Comparison of ENCODE assay signal across 9 cellular contexts in the genomic region with DNA sequence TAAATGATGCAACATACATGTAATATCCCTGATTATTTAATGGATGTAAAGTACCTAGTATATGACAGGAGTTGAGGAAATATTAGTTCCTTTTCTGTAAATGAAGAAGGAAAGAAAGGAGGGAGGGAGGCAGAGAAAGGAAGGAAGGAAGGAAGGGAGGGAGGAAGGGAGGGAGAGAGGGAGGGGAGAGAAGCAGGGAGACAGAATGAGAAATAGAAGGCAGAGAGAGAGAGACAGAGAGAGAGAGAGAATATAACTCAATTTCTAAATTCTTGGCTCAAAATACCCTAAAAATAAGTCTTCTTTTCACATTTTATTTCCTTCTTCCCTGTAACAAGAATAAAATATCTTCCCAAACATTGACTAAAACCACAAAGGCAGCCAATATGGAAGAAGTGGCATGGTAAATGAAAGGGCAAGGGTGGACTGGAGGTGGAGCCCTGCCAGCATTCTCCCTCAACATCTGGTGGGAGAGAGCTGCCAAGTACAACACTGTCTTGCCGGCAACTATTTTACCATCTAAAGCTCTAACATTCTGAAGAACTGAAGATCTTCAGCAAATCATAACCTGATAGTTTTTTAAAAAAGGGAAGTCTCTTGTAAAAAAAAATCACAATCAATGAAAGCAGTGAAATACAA.
A peak's percentile ranks its signal among the peaks of the same experiment; 100 is the strongest.
DNase-seq lines count a peak whose midpoint lies in the region; ATAC-seq, FAIRE-seq and TF ChIP-seq lines count a peak whose summit lies in the region.
"Had no signal": no experiment of that assay in that cellular context is flagged by ENCODE, and none has a peak within 500 bp of the region (broad histone marks: within the 10 kb centered on the region; RNA-seq: fewer than 3 reads in every experiment).

No MANE protein-coding gene starts in this region.

- H3K4me1 Mint-ChIP-seq in brain: peaks cover 41% of the 10 kb centered on the region
- H3K4me1 Mint-ChIP-seq in activated CD4-positive, alpha-beta T cell treated with anti-CD3 and anti-CD28 coated beads, Interleukin-2, amount 10 ng/mL, durations not matched to agents 7 days and 5 days: peaks cover 14% of the 10 kb centered on the region

- peak in 1 of 2 experiments; percentile 32; a peak in 1 of 6 replicates for ATAC-seq in A549
- no peak for ATAC-seq in HG03045 (IDR thresholded peaks at IDR 0.05; ENCODE audit: unreplicated experiment)

- TF ChIP-seq CTCF in A549 (IDR thresholded peaks at IDR 0.05) (no peak), brain (conservative IDR thresholded peaks at IDR 0.05) (no peak), liver (IDR thresholded peaks at IDR 0.05; ENCODE audit: low read depth, low read length, missing input control) (no peak)

- CTCF ChIA-PET in A549 (lab: Yijun Ruan, JAX): no interaction called here
- CTCF ChIA-PET in activated CD4-positive, alpha-beta T cell treated with anti-CD3 and anti-CD28 coated beads, Interleukin-2, amount 10 ng/mL, durations not matched to agents 7 days and 5 days (lab: Charles Lee): no interaction called here

- WGBS in A549 (ENCODE audit: missing lambda C conversion rate): 56% methylated on average over 1 of the region's 1 CpG
- 25% methylated on average over 1 of the region's 1 CpG for WGBS in liver

- peak overlapping the region in 3 of 5 experiments; percentile 2 to 48 (median 15) for H3K4me3 Mint-ChIP-seq in brain
- no peak overlapping the region for H3K4me3 Mint-ChIP-seq in activated CD4-positive, alpha-beta T cell treated with anti-CD3 and anti-CD28 coated beads, Interleukin-2, amount 10 ng/mL, durations not matched to agents 7 days and 5 days

- TF ChIP-seq RAD21 in A549 (conservative IDR thresholded peaks at IDR 0.05 in 1 of 2, IDR thresholded peaks at IDR 0.05 in 1 of 2): no peak
- TF ChIP-seq RAD21 in liver (IDR thresholded peaks at IDR 0.05): no peak

- FAIRE-seq in A549 (lab: Jason Lieb, UNC): no peak

- H3K27ac ChIP-seq in A549 (no peak overlapping the region), liver (ENCODE audit: low read depth in 1 of 2, low read length in 2 of 2) (no peak overlapping the region)

- peaks cover 19% of the 10 kb centered on the region for H3K36me3 Mint-ChIP-seq in brain
- H3K36me3 Mint-ChIP-seq in activated CD4-positive, alpha-beta T cell treated with anti-CD3 and anti-CD28 coated beads, Interleukin-2, amount 10 ng/mL, durations not matched to agents 7 days and 5 days (ENCODE audit: low read depth): peaks cover 9% of the 10 kb centered on the region

- H3K4me3 ChIP-seq in A549: no peak overlapping the region
- H3K4me3 ChIP-seq in liver (ENCODE audit: low read depth in 1 of 3, low read length in 3 of 3): no peak overlapping the region

- H3K4me1 ChIP-seq in A549 (peaks cover 27% of the 10 kb centered on the region), liver (ENCODE audit: control insufficient read depth in 4 of 4, insufficient read depth in 4 of 4, low read length in 3 of 4) (no peaks in the 10 kb centered on the region)

- H3K9me3 ChIP-seq in A549 (no peaks in the 10 kb centered on the region), liver (ENCODE audit: control insufficient read depth in 4 of 4, low read length in 3 of 4) (no peaks in the 10 kb centered on the region)

- peak overlapping the region; percentile 1; the same call in 1 of the 3 replicates for H3K4me2 ChIP-seq in A549

- H3K36me3 ChIP-seq in liver (ENCODE audit: control insufficient read depth in 4 of 4, insufficient read depth in 3 of 4, low read depth in 1 of 4, low read length in 3 of 4): no peaks in the 10 kb centered on the region

- POLR2A ChIA-PET in A549 (lab: Yijun Ruan, JAX): no interaction called here
- POLR2A ChIA-PET in activated CD4-positive, alpha-beta T cell treated with anti-CD3 and anti-CD28 coated beads, Interleukin-2, amount 10 ng/mL, durations not matched to agents 7 days and 5 days (lab: Charles Lee): no interaction called here

- peaks cover 0 to 2% (median 0%) of the 10 kb centered on the region in 5 experiments for H3K9me3 Mint-ChIP-seq in brain
- no peaks in the 10 kb centered on the region for H3K9me3 Mint-ChIP-seq in activated CD4-positive, alpha-beta T cell treated with anti-CD3 and anti-CD28 coated beads, Interleukin-2, amount 10 ng/mL, durations not matched to agents 7 days and 5 days

- no peak overlapping the region for H3K9ac ChIP-seq in liver (ENCODE audit: low read depth in 1 of 2, low read length in 2 of 2)

- H3K27me3 ChIP-seq in liver (ENCODE audit: control insufficient read depth in 4 of 4, insufficient read depth in 4 of 4, low read length in 3 of 4): no peaks in the 10 kb centered on the region

- H3K27ac Mint-ChIP-seq in brain: peak overlapping the region in 4 of 5 experiments; percentile 4 to 68 (median 55)
- H3K27ac Mint-ChIP-seq in activated CD4-positive, alpha-beta T cell treated with anti-CD3 and anti-CD28 coated beads, Interleukin-2, amount 10 ng/mL, durations not matched to agents 7 days and 5 days: no peak overlapping the region

- no peak for DNase-seq in A549 (ENCODE audit: low read depth in 1 of 2, low spot score in 1 of 2)
- peak; percentile 39 for DNase-seq in KBM-7
- DNase-seq in COLO668 (lab: John Stamatoyannopoulos, UW; ENCODE audit: unreplicated experiment): no peak
- no peak for DNase-seq in C1 segment of cervical spinal cord (lab: John Stamatoyannopoulos, UW)
- no peak for DNase-seq in activated CD4-positive, alpha-beta T cell treated with anti-CD3 and anti-CD28 coated beads, Interleukin-2, amount 10 ng/mL, durations not matched to agents 7 days and 5 days
- DNase-seq: trophoblast cell had no signal

- TF ChIP-seq EP300 in A549 (IDR thresholded peaks at IDR 0.05): no peak

- in situ Hi-C loops in KBM-7 (cut with MboI; ENCODE audit: low pct_unique_long_range_greater_than_20kb, low sequenced_read_pairs): no loop called here

- H3K27me3 Mint-ChIP-seq in brain: no peaks in the 10 kb centered on the region
- H3K27me3 Mint-ChIP-seq in activated CD4-positive, alpha-beta T cell treated with anti-CD3 and anti-CD28 coated beads, Interleukin-2, amount 10 ng/mL, durations not matched to agents 7 days and 5 days: no peaks in the 10 kb centered on the region

- TF ChIP-seq POLR2A in A549 (IDR thresholded peaks at IDR 0.05; ENCODE audit: low read length): no peak

TF ChIP-seq in A549, 52 proteins besides CTCF, POLR2A, EP300 and RAD21:
- TF ChIP-seq FOSB (CRISPR knock-in tag; IDR thresholded peaks at IDR 0.05): no peak
- TF ChIP-seq HOXB5 (CRISPR knock-in tag; IDR thresholded peaks at IDR 0.05): no peak
- no peak for TF ChIP-seq MAFK (IDR thresholded peaks at IDR 0.05; ENCODE audit: partially characterized antibody)
- no peak for TF ChIP-seq TP53 (CRISPR knock-in tag; IDR thresholded peaks at IDR 0.05)
- TF ChIP-seq HOXA7 (CRISPR knock-in tag; IDR thresholded peaks at IDR 0.05): no peak
- no peak for TF ChIP-seq ESRRA (IDR thresholded peaks at IDR 0.05; ENCODE audit: borderline replicate concordance, low read length)
- TF ChIP-seq, protein P1, sequence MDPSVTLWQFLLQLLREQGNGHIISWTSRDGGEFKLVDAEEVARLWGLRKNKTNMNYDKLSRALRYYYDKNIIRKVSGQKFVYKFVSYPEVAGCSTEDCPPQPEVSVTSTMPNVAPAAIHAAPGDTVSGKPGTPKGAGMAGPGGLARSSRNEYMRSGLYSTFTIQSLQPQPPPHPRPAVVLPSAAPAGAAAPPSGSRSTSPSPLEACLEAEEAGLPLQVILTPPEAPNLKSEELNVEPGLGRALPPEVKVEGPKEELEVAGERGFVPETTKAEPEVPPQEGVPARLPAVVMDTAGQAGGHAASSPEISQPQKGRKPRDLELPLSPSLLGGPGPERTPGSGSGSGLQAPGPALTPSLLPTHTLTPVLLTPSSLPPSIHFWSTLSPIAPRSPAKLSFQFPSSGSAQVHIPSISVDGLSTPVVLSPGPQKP (IDR thresholded peaks at IDR 0.05; ENCODE audit: low read depth, low read length): no peak

TF ChIP-seq in liver, 16 proteins besides CTCF, POLR2A, EP300 and RAD21:
- peak; percentile 41 for TF ChIP-seq NR2F2 (IDR thresholded peaks at IDR 0.05)
- no peak for TF ChIP-seq HNF4G (IDR thresholded peaks at IDR 0.05)
